In the genomic region with DNA sequence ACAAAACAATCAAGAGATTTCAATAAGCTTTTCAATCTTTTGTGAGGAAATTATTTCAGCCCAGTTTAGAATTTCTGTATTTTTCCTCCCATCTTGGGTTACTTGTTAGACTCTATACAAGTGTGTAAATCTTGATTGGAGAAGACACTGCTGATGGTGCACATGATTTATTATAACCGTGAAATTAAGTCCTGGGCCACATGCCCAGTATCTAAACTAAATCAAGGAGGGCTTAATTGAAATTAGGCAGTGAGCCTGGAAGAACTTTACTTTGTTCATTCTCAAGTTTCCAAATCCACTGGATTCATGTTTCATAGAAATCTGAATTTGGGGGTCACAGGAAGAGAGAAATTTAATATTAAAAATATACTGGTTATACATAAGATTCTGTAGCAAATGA, we compare ENCODE assay signal across 16 cellular contexts. TPM values are rescaled to one million over a fixed set of nuclear protein-coding genes. Genes with fewer than 3 reads are reported as not detected.
DNase-seq lines count a peak whose midpoint lies in the region; ATAC-seq, FAIRE-seq and TF ChIP-seq lines count a peak whose summit lies in the region.
"Had no signal": no experiment of that assay in that cellular context is flagged by ENCODE, and none has a peak within 500 bp of the region (broad histone marks: within the 10 kb centered on the region; RNA-seq: fewer than 3 reads in every experiment).

No MANE protein-coding gene starts in this region.

- H3K36me3 Mint-ChIP-seq in H9 (ENCODE audit: insufficient read depth in 1 of 3, low read depth in 3 of 3), result no peaks in the 10 kb centered on the region

- H3K4me2 ChIP-seq in H9 (ENCODE audit: insufficient read depth, insufficient read length, low read length), result no peak overlapping the region
- H3K4me2 ChIP-seq: BLaER1 treated with 17β-estradiol and CSF1 and Interleukin-3, amounts not matched to agents 10 nM and 100 nM had no signal

- H3K79me2 ChIP-seq in H9 (ENCODE audit: insufficient read depth, low read length), result no peaks in the 10 kb centered on the region

- H3K9me3 ChIP-seq in HEK293 (ENCODE audit: control insufficient read depth, insufficient read depth, low read depth, low read length) (no peaks in the 10 kb centered on the region), uterus (no peaks in the 10 kb centered on the region), H9 (ENCODE audit: control insufficient read depth, low read depth, low read length) (no peaks in the 10 kb centered on the region)
- H3K9me3 ChIP-seq: BLaER1 treated with 17β-estradiol and CSF1 and Interleukin-3, amounts not matched to agents 10 nM and 100 nM had no signal

- no peak overlapping the region for H2BK12ac ChIP-seq in H9 (ENCODE audit: insufficient read length, low read depth, low read length)

- H3K9me3 Mint-ChIP-seq in H9, result no peaks in the 10 kb centered on the region; a peak in 1 of 5 replicates

- H3K4me1 Mint-ChIP-seq in H9, result peaks cover 7 to 9% of the 10 kb centered on the region in 2 experiments

- no peak for FAIRE-seq in GM12891 (lab: Jason Lieb, UNC)
- FAIRE-seq: GM12892, HTR-8/SVneo had no signal

- TF ChIP-seq CTCF in HEK293 (tag by site-specific recombination; IDR thresholded peaks at IDR 0.05) (no peak), uterus (IDR thresholded peaks at IDR 0.05) (no peak), H9 (conservative IDR thresholded peaks at IDR 0.05) (no peak)

- H2BK120ac ChIP-seq in H9 (ENCODE audit: low read depth, low read length, poor library complexity, severe bottlenecking), result no peak overlapping the region

- no peak overlapping the region for H2AFZ ChIP-seq in H9 (ENCODE audit: low read length)

- WGBS in H9 (ENCODE audit: extremely low coverage, insufficient read length, low lambda C conversion rate), result no CpG with 5 or more reads among the region's 1 CpG

- H2AK5ac ChIP-seq in H9 (ENCODE audit: insufficient read length, low read length), result no peak overlapping the region

- H3K36me3 ChIP-seq in HEK293 (ENCODE audit: control insufficient read depth in 2 of 2, insufficient read depth in 1 of 2, low read length in 2 of 2), result no peaks in the 10 kb centered on the region
- H3K36me3 ChIP-seq in uterus, result no peaks in the 10 kb centered on the region
- H3K36me3 ChIP-seq: BLaER1 treated with 17β-estradiol and CSF1 and Interleukin-3, amounts not matched to agents 10 nM and 100 nM had no signal

- no peaks in the 10 kb centered on the region for H3K79me1 ChIP-seq in H9 (ENCODE audit: insufficient read depth, low read depth, low read length, poor library complexity, severe bottlenecking)

- H2BK15ac ChIP-seq in H9 (ENCODE audit: low read depth, low read length), result no peak overlapping the region

- CTCF ChIA-PET in HEK293 (lab: Yijun Ruan, JAX), result interaction anchor here (0.5 kb wide), 1 partner anchor 53 kb away, joined by 3 read pairs; no protein-coding TSS in a partner anchor

- no peak overlapping the region for H4K8ac ChIP-seq in H9 (replicated peaks; ENCODE audit: insufficient read length, low read depth, low read length)

- H3K4me1 ChIP-seq in HEK293 (ENCODE audit: control insufficient read depth, insufficient read depth, low read length), result peaks cover 22% of the 10 kb centered on the region
- H3K4me1 ChIP-seq in uterus, result peaks cover 0 to 5% of the 10 kb centered on the region in 2 donors
- H3K4me1 ChIP-seq in H9 (ENCODE audit: insufficient read depth, low read length), result no peaks in the 10 kb centered on the region; the same call in 1 of the 2 replicates
- H3K4me1 ChIP-seq: BLaER1 treated with 17β-estradiol and CSF1 and Interleukin-3, amounts not matched to agents 10 nM and 100 nM had no signal

- no peak overlapping the region for H2BK20ac ChIP-seq in H9 (ENCODE audit: low read depth, low read length, poor library complexity, severe bottlenecking)

- intact Hi-C loops in uterus (cut with DNase I; ENCODE audit: low total_unique reads), result no loop called here

- H4K91ac ChIP-seq in H9 (ENCODE audit: insufficient read length, low read depth, low read length), result no peak overlapping the region

- H3K4me3 ChIP-seq in HEK293 (ENCODE audit: low read depth, low read length), result no peak overlapping the region
- no peak overlapping the region for H3K4me3 ChIP-seq in uterus
- H3K4me3 ChIP-seq: BLaER1 treated with 17β-estradiol and CSF1 and Interleukin-3, amounts not matched to agents 10 nM and 100 nM had no signal

- H3K27ac ChIP-seq in HEK293 (ENCODE audit: extremely low read depth, low read depth, low read length), result no peak overlapping the region
- no peak overlapping the region for H3K27ac ChIP-seq in uterus
- no peak overlapping the region for H3K27ac ChIP-seq in H9 (ENCODE audit: insufficient read length, low read depth, low read length)
- H3K27ac ChIP-seq: BLaER1 treated with 17β-estradiol and CSF1 and Interleukin-3, amounts not matched to agents 10 nM and 100 nM had no signal

- no peak overlapping the region for H3K27ac Mint-ChIP-seq in H9

- no peak for ATAC-seq in HG03439 (IDR thresholded peaks at IDR 0.05; ENCODE audit: unreplicated experiment)

- H3K27me3 ChIP-seq in uterus (no peaks in the 10 kb centered on the region), H9 (ENCODE audit: insufficient read depth, low read length) (no peaks in the 10 kb centered on the region)
- H3K27me3 ChIP-seq: BLaER1 treated with 17β-estradiol and CSF1 and Interleukin-3, amounts not matched to agents 10 nM and 100 nM had no signal

- no peak overlapping the region for H3K9ac ChIP-seq in H9 (ENCODE audit: extremely low read depth, insufficient read length, low read length)
- H3K9ac ChIP-seq: BLaER1 treated with 17β-estradiol and CSF1 and Interleukin-3, amounts not matched to agents 10 nM and 100 nM had no signal

- POLR2A ChIA-PET in HEK293 (lab: Yijun Ruan, JAX), result no interaction called here

- DNase-seq in SK-N-DZ (ENCODE audit: low spot score), result peak; percentile 16
- DNase-seq in fibroblast of peridontal ligament (ENCODE audit: extremely low read depth), result peak; percentile 47
- DNase-seq in GM12891 (ENCODE audit: insufficient read length, low spot score), result no peak
- DNase-seq in uterus, result no peak
- DNase-seq in H9, result no peak
- DNase-seq: GF-D8, NCI-H187, NCI-H226, NCI-H526 treated with DMSO at 0.1 percent for 48 hours, OCI-M1, SHP77 treated with DMSO at 0.1 percent for 48 hours had no signal

- H3K18ac ChIP-seq in H9 (ENCODE audit: insufficient read length, low read depth, low read length), result no peak overlapping the region

- no peak for TF ChIP-seq POLR2A in GM12891 (IDR thresholded peaks at IDR 0.05; ENCODE audit: low read depth, low read length)
- TF ChIP-seq POLR2A in uterus (IDR thresholded peaks at IDR 0.05), result no peak

- no peaks in the 10 kb centered on the region for H3K27me3 Mint-ChIP-seq in H9 (ENCODE audit: low read depth)

- H4K5ac ChIP-seq in H9 (ENCODE audit: insufficient read length, low read depth, low read length), result no peak overlapping the region

- no peaks in the 10 kb centered on the region for H3K23me2 ChIP-seq in H9 (ENCODE audit: insufficient read length, low read depth, low read length, poor library complexity, severe bottlenecking)

- H3K4me3 Mint-ChIP-seq in H9, result no peak overlapping the region

- H3K23ac ChIP-seq in H9 (ENCODE audit: insufficient read length, low read depth, low read length), result no peak overlapping the region

- no peak overlapping the region for H3K56ac ChIP-seq in H9 (ENCODE audit: insufficient read length, low read depth, low read length)

- no peak overlapping the region for H3T11ph ChIP-seq in H9 (ENCODE audit: low read length)

- H3K14ac ChIP-seq in H9 (ENCODE audit: insufficient read depth, low read length), result no peak overlapping the region

- H2BK5ac ChIP-seq in H9 (ENCODE audit: insufficient read length, low read length), result no peak overlapping the region

- H3K4ac ChIP-seq in H9 (ENCODE audit: low read depth, low read length), result no peak overlapping the region

- H4K20me1 ChIP-seq in H9 (ENCODE audit: control insufficient read depth, insufficient read depth, insufficient read length), result no peaks in the 10 kb centered on the region
- H4K20me1 ChIP-seq: BLaER1 treated with 17β-estradiol and CSF1 and Interleukin-3, amounts not matched to agents 10 nM and 100 nM had no signal

TF ChIP-seq in HEK293, 187 proteins besides CTCF, POLR2A, EP300 and RAD21 (continues in another document):
- TF ChIP-seq, protein P1, sequence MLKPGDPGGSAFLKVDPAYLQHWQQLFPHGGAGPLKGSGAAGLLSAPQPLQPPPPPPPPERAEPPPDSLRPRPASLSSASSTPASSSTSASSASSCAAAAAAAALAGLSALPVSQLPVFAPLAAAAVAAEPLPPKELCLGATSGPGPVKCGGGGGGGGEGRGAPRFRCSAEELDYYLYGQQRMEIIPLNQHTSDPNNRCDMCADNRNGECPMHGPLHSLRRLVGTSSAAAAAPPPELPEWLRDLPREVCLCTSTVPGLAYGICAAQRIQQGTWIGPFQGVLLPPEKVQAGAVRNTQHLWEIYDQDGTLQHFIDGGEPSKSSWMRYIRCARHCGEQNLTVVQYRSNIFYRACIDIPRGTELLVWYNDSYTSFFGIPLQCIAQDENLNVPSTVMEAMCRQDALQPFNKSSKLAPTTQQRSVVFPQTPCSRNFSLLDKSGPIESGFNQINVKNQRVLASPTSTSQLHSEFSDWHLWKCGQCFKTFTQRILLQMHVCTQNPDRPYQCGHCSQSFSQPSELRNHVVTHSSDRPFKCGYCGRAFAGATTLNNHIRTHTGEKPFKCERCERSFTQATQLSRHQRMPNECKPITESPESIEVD (tag by site-specific recombination; IDR thresholded peaks at IDR 0.05), result peak; percentile 77
- TF ChIP-seq ZNF843 (tag by site-specific recombination; IDR thresholded peaks at IDR 0.05), result peak; percentile 58; the same call in 1 of the 2 replicates

TF ChIP-seq in GM12891, 5 proteins besides CTCF, POLR2A, EP300 and RAD21:
- TF ChIP-seq POU2F2 (IDR thresholded peaks at IDR 0.05; ENCODE audit: low read depth, low read length) (no peak), PAX5 (IDR thresholded peaks at IDR 0.05; ENCODE audit: insufficient read depth, low read length, severe bottlenecking) (no peak), SPI1 (IDR thresholded peaks at IDR 0.05; ENCODE audit: low read depth, low read length) (no peak), TAF1 (IDR thresholded peaks at IDR 0.05; ENCODE audit: low read depth, low read length) (no peak), POLR2AphosphoS5 (IDR thresholded peaks at IDR 0.05; ENCODE audit: low read depth, low read length) (no peak)

RNA-seq across cellular contexts. Expression of a gene that starts 44.5 kb away (rescaled TPM):
- polyA plus RNA-seq in SK-N-DZ (2014; cell fraction: cytosol; rRNA removed), result 16.9 and 18.0 TPM in 2 replicates
- 8.1 and 8.8 TPM in 2 replicates for polyA plus RNA-seq in SK-N-DZ (2014; cell fraction: nucleus; rRNA removed)
- 10.8 TPM for polyA plus RNA-seq in GM12891 (2012; ENCODE audit: low read depth, missing spikeins)
- total RNA-seq in uterus (10 to 100 TPM; 18.4 to 41.7 (median 23.3) TPM), H9 (2021) (41.3 and 42.1 TPM in 2 replicates)

Comparison
In these comparisons a context has a peak if more than half of its experiments do, and no peak if none do; other contexts are left out.
1. DNase-seq: peak in SK-N-DZ (single experiment) and fibroblast of peridontal ligament (single experiment); none in GM12891 (single experiment), uterus (0 of 2) and H9 (single experiment).